Comparison of ENCODE assay signal across 9 cellular contexts in the genomic region with DNA sequence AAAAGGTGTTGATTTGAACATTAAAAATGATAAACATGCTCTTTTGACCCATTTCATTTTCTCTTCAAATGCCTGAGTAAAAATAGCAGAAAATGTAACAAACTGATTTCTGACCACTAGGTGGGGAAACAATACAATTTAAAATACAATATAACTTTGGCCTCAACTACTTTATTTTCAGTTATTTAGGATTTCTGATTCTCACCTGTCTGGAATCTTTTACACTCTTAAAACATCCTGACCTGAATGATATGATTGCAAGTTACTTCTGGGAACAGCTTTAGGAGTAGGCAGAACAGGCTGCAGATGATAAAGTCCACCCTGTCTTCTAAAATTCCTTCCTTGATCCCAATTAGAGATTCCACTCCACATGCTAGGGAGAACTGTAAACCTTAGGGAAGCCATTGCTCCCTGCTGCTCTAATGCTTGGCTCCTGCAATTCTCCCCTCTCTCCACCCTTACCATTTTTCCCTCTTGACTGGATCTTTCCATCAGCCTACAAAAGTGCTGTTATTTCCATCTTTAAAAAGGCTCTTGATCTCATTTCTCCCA.
DNase-seq lines count a peak whose midpoint lies in the region; ATAC-seq and TF ChIP-seq lines count a peak whose summit lies in the region.
"Had no signal": no experiment of that assay in that cellular context is flagged by ENCODE, and none has a peak within 500 bp of the region (broad histone marks: within the 10 kb centered on the region; RNA-seq: fewer than 3 reads in every experiment).

No MANE protein-coding gene starts in this region.

- H3K4me1 ChIP-seq in CD8-positive, alpha-beta memory T cell (ENCODE audit: insufficient read depth, low read length) = peaks cover 61% of the 10 kb centered on the region
- H3K4me1 ChIP-seq in adrenal gland (replicated peaks in 1 of 2) = no peaks in the 10 kb centered on the region

- peaks cover 67 to 85% (median 76%) of the 10 kb centered on the region in 3 donors for H3K4me1 Mint-ChIP-seq in CD8-positive, alpha-beta memory T cell

- H3K36me3 Mint-ChIP-seq in CD8-positive, alpha-beta memory T cell = peaks cover 13 to 74% (median 33%) of the 10 kb centered on the region in 3 donors

- peaks cover 30% of the 10 kb centered on the region for H3K36me3 ChIP-seq in CD8-positive, alpha-beta memory T cell (ENCODE audit: insufficient read depth, low read length)
- no peaks in the 10 kb centered on the region for H3K36me3 ChIP-seq in adrenal gland (replicated peaks in 1 of 2)

- no peak for TF ChIP-seq POLR2A in adrenal gland (IDR thresholded peaks at IDR 0.05)

- CTCF ChIA-PET in CD8-positive, alpha-beta memory T cell (lab: Charles Lee) = interaction anchor here (1.1 to 5.7 kb wide), 6 partner anchors 11 to 134 kb away, joined by 3 to 37 read pairs (median 6); no protein-coding TSS in a partner anchor

- H3K9me3 Mint-ChIP-seq in CD8-positive, alpha-beta memory T cell = no peaks in the 10 kb centered on the region
- H3K9me3 Mint-ChIP-seq: naive B cell had no signal

- no peak overlapping the region for H3K27ac ChIP-seq in CD8-positive, alpha-beta memory T cell (ENCODE audit: low read depth, low read length)
- H3K27ac ChIP-seq in adrenal gland = no peak overlapping the region

- no peak for ATAC-seq in GM21367 (IDR thresholded peaks at IDR 0.05; ENCODE audit: unreplicated experiment)
- ATAC-seq in sciatic nerve = no peak

- no peaks in the 10 kb centered on the region for H3K27me3 ChIP-seq in CD8-positive, alpha-beta memory T cell (ENCODE audit: insufficient read depth, low read length, poor library complexity, severe bottlenecking)
- no peaks in the 10 kb centered on the region for H3K27me3 ChIP-seq in adrenal gland

- H3K4me3 Mint-ChIP-seq in CD8-positive, alpha-beta memory T cell = peak overlapping the region in 2 of 7 donors; percentile 3 to 7
- H3K4me3 Mint-ChIP-seq: naive B cell had no signal

- in situ Hi-C loops in KBM-7 (cut with MboI; ENCODE audit: low pct_unique_long_range_greater_than_20kb, low sequenced_read_pairs) = no loop called here

- intact Hi-C loops in adrenal gland (cut with DNase I) (no loop called here), sciatic nerve (cut with DNase I) (no loop called here)

- no peaks in the 10 kb centered on the region for H3K9me3 ChIP-seq in CD8-positive, alpha-beta memory T cell (ENCODE audit: low read length)
- H3K9me3 ChIP-seq in adrenal gland (replicated peaks in 1 of 3) = no peaks in the 10 kb centered on the region

- peak overlapping the region; percentile 68 to 94 (median 80) for H3K27ac Mint-ChIP-seq in CD8-positive, alpha-beta memory T cell

- POLR2A ChIA-PET in CD8-positive, alpha-beta memory T cell (lab: Charles Lee) = no interaction called here

- no peaks in the 10 kb centered on the region for H3K27me3 Mint-ChIP-seq in CD8-positive, alpha-beta memory T cell
- H3K27me3 Mint-ChIP-seq: naive B cell had no signal

- TF ChIP-seq CTCF in adrenal gland (IDR thresholded peaks at IDR 0.05) = peak; percentile 29 to 53 (median 46)

- DNase-seq in CD8-positive, alpha-beta memory T cell = peak in 2 of 5 donors; percentile 20 to 46
- DNase-seq in KBM-7 (peak; percentile 59), adrenal gland (no peak), midbrain (lab: John Stamatoyannopoulos, UW) (peak; percentile 33), mucosa of gallbladder (ENCODE audit: low spot score) (no peak), HPDE6-E6E7 (ENCODE audit: extremely low spot score) (no peak), sciatic nerve (ENCODE audit: low spot score) (no peak)
- DNase-seq: naive B cell had no signal

- no peak overlapping the region for H3K4me3 ChIP-seq in CD8-positive, alpha-beta memory T cell (ENCODE audit: low read length)
- no peak overlapping the region for H3K4me3 ChIP-seq in adrenal gland

Comparison
In these comparisons a context has a peak if more than half of its experiments do, and no peak if none do; other contexts are left out.
1. DNase-seq: peak in KBM-7 (single experiment) and midbrain (single experiment); none in adrenal gland (0 of 7), mucosa of gallbladder (single experiment), HPDE6-E6E7 (single experiment) and sciatic nerve (single experiment).